Comparison of ENCODE assay signal across 7 cellular contexts in genomic region chr14:19002566-19002965, GRCh38. TPM values are rescaled to one million over a fixed set of nuclear protein-coding genes. Genes with fewer than 3 reads are reported as not detected.
"Had no signal": no experiment of that assay in that cellular context is flagged by ENCODE, and none has a peak within 500 bp of the region (broad histone marks: within the 10 kb centered on the region; RNA-seq: fewer than 3 reads in every experiment).

No MANE protein-coding gene starts in this region.

RNA-seq across cellular contexts. Expression of gene POTEM, which starts 35.3 kb away (rescaled TPM):
- total RNA-seq: GM23248, GM23338, H1, H4, H7, H9, HFFc6 had no signal
- polyA plus RNA-seq: GM23248, GM23338, H1 had no signal
